In genomic region chr6:44232676-44233559, GRCh38 we compare ENCODE assay signal across 15 cellular contexts. TPM values are rescaled to one million over a fixed set of nuclear protein-coding genes. Genes with fewer than 3 reads are reported as not detected.
DNase-seq lines count a peak whose midpoint lies in the region; ATAC-seq, FAIRE-seq and TF ChIP-seq lines count a peak whose summit lies in the region.
"Had no signal": no experiment of that assay in that cellular context is flagged by ENCODE, and none has a peak within 500 bp of the region (broad histone marks: within the 10 kb centered on the region; RNA-seq: fewer than 3 reads in every experiment).

No MANE protein-coding gene starts in this region.

- no peaks in the 10 kb centered on the region for H3K9me3 ChIP-seq in esophagus squamous epithelium
- H3K9me3 ChIP-seq in gastrocnemius medialis = no peaks in the 10 kb centered on the region

- peaks cover 27% of the 10 kb centered on the region for H3F3A ChIP-seq in GM23338 (replicated peaks; ENCODE audit: low read depth)

- TF ChIP-seq CTCF in GM23338 (conservative IDR thresholded peaks at IDR 0.05; ENCODE audit: low read depth in 2 of 2) (no peak), RWPE1 (conservative IDR thresholded peaks at IDR 0.05; ENCODE audit: low read depth) (no peak), esophagus squamous epithelium (IDR thresholded peaks at IDR 0.05) (no peak), gastrocnemius medialis (IDR thresholded peaks at IDR 0.05 in 4 of 5, conservative IDR thresholded peaks at IDR 0.05 in 1 of 5) (no peak)

- no peak overlapping the region for H2AFZ ChIP-seq in GM23338

- H3K36me3 ChIP-seq in GM23338 (ENCODE audit: insufficient read depth) = peaks cover 4% of the 10 kb centered on the region; the same call in 1 of the 2 replicates
- H3K36me3 ChIP-seq in esophagus squamous epithelium = peaks cover 0 to 48% (median 8%) of the 10 kb centered on the region in 3 donors
- H3K36me3 ChIP-seq in gastrocnemius medialis = peaks cover 0 to 8% of the 10 kb centered on the region in 2 donors

- no peak overlapping the region; the same call in 2 of the 3 replicates for H3K4me3 Mint-ChIP-seq in GM23338

- H3K9me3 Mint-ChIP-seq in GM23338 = no peaks in the 10 kb centered on the region; the same call in 2 of the 3 replicates

- 76 to 89% methylated on average over 4 to 13 of the region's 16 CpGs for WGBS in esophagus squamous epithelium, 2 donors

- ATAC-seq in GM23338 (no peak), gastrocnemius medialis (no peak), GM21619 (IDR thresholded peaks at IDR 0.05; ENCODE audit: unreplicated experiment) (no peak), GM19467 (IDR thresholded peaks at IDR 0.05; ENCODE audit: unreplicated experiment) (no peak)
- ATAC-seq: esophagus mucosa had no signal

- H3K27me3 ChIP-seq in GM23338 (ENCODE audit: insufficient read depth) (no peaks in the 10 kb centered on the region), esophagus squamous epithelium (no peaks in the 10 kb centered on the region), gastrocnemius medialis (no peaks in the 10 kb centered on the region)

- in situ Hi-C loops in gastrocnemius medialis (cut with MboI; ENCODE audit: low sequenced_read_pairs in 4 of 4) = loop anchor here in 2 of 4 donors (10.0 to 25.0 kb wide), 2 partner anchors 58 to 121 kb away; no protein-coding TSS in a partner anchor

- H3K4me2 ChIP-seq in GM23338 = no peak overlapping the region

- no peak for FAIRE-seq in GM12891 (lab: Jason Lieb, UNC)
- FAIRE-seq: D721Med had no signal

- peaks cover 80% of the 10 kb centered on the region for H3K36me3 Mint-ChIP-seq in GM23338 (ENCODE audit: low read depth)

- no peaks in the 10 kb centered on the region for H3K9me2 ChIP-seq in GM23338 (ENCODE audit: insufficient read depth)

- H3K4me1 Mint-ChIP-seq in GM23338 = peaks cover 49% of the 10 kb centered on the region

- H3K27ac ChIP-seq in GM23338 (ENCODE audit: low read depth) = no peak overlapping the region
- H3K27ac ChIP-seq in RWPE1 = peak overlapping the region; percentile 90
- peak overlapping the region; percentile 30 to 93 (median 74) for H3K27ac ChIP-seq in esophagus squamous epithelium
- H3K27ac ChIP-seq in gastrocnemius medialis = peak overlapping the region; percentile 95 to 99 (median 98)

- POLR2A ChIA-PET in RWPE1 (lab: Yijun Ruan, JAX; ENCODE audit: low non-redundant PET) = no interaction called here

- peaks cover 24% of the 10 kb centered on the region for H3K27me3 Mint-ChIP-seq in GM23338 (ENCODE audit: insufficient read depth, low read depth, poor library complexity)

- 0 out of 2 replicates have a peak, but pooled peaks cover 3% of the 10 kb centered on the region for H3K79me2 ChIP-seq in GM23338 (replicated peaks; ENCODE audit: insufficient read depth)

- H3K4me1 ChIP-seq in GM23338 (ENCODE audit: insufficient read depth) = peaks cover 12% of the 10 kb centered on the region; the same call in 1 of the 2 replicates
- peaks cover 6 to 49% (median 37%) of the 10 kb centered on the region in 3 donors for H3K4me1 ChIP-seq in esophagus squamous epithelium
- H3K4me1 ChIP-seq in gastrocnemius medialis = peaks cover 62 to 65% of the 10 kb centered on the region in 2 donors

- H3K4me3 ChIP-seq in GM23338 (no peak overlapping the region), esophagus squamous epithelium (no peak overlapping the region), gastrocnemius medialis (no peak overlapping the region)

- H3K27ac Mint-ChIP-seq in GM23338 = peak overlapping the region; percentile 57

- CTCF ChIA-PET in RWPE1 (lab: Yijun Ruan, JAX) = interaction anchor here (0.8 to 1.9 kb wide), 2 partner anchors 9 to 11 kb away, joined by 4 to 11 read pairs; partner anchors contain the start of gene SLC29A1

- intact Hi-C loops in esophagus squamous epithelium (cut with DNase I) = no loop called here
- intact Hi-C loops in gastrocnemius medialis (cut with DNase I; ENCODE audit: low total_unique reads) = no loop called here

- H4K20me1 ChIP-seq in GM23338 (replicated peaks; ENCODE audit: insufficient read depth) = peaks cover 11% of the 10 kb centered on the region

- DNase-seq in GM23338 (ENCODE audit: low spot score) (no peak), RWPE1 (ENCODE audit: low spot score) (no peak), esophagus squamous epithelium (lab: John Stamatoyannopoulos, UW) (no peak), gastrocnemius medialis (peak in 1 of 2 donors; percentile 16), GM12891 (ENCODE audit: insufficient read length, low spot score) (no peak), D341Med (ENCODE audit: low spot score) (no peak)
- DNase-seq: activated CD8-positive, alpha-beta memory T cell treated with anti-CD3 and anti-CD28 coated beads for 24 hours; NCI-H1048; NCI-H524 treated with DMSO at 0.1 percent for 48 hours had no signal

- TF ChIP-seq POLR2A in esophagus squamous epithelium (IDR thresholded peaks at IDR 0.05) (no peak), gastrocnemius medialis (IDR thresholded peaks at IDR 0.05) (no peak), GM12891 (IDR thresholded peaks at IDR 0.05; ENCODE audit: low read depth, low read length) (no peak)

TF ChIP-seq in GM23338, 12 proteins besides CTCF, POLR2A, EP300 and RAD21 (continues in another document):
- no peak for TF ChIP-seq NANOG (IDR thresholded peaks at IDR 0.05; ENCODE audit: borderline replicate concordance)

TF ChIP-seq in GM12891, 5 proteins besides CTCF, POLR2A, EP300 and RAD21:
- TF ChIP-seq SPI1 (IDR thresholded peaks at IDR 0.05; ENCODE audit: low read depth, low read length) = no peak
- no peak for TF ChIP-seq POU2F2 (IDR thresholded peaks at IDR 0.05; ENCODE audit: low read depth, low read length)
- TF ChIP-seq TAF1 (IDR thresholded peaks at IDR 0.05; ENCODE audit: low read depth, low read length) = no peak
- no peak for TF ChIP-seq POLR2AphosphoS5 (IDR thresholded peaks at IDR 0.05; ENCODE audit: low read depth, low read length)
- no peak for TF ChIP-seq PAX5 (IDR thresholded peaks at IDR 0.05; ENCODE audit: insufficient read depth, low read length, severe bottlenecking)

RNA-seq across cellular contexts. Expression of gene SLC29A1, which starts 9.5 kb away (rescaled TPM):
- total RNA-seq in GM23338 (2014; rRNA removed; shearing (Covaris generic)) = 149 and 169 TPM in 2 replicates
- polyA plus RNA-seq in GM23338 (2016; fragmentation: Nextera tagmentation; extraction: Ambion mirVana) = 67.6 and 73.1 TPM in 2 replicates
- total RNA-seq in esophagus squamous epithelium (10 to 100 TPM; 12.7 to 24.8 (median 22.3) TPM), gastrocnemius medialis (10 to 100 TPM; 18.3 to 95.5 (median 40.8) TPM)
- 37.6 TPM for polyA plus RNA-seq in GM12891 (2012; ENCODE audit: low read depth, missing spikeins)

RNA-seq across cellular contexts. Expression of gene HSP90AB1, which starts 14.0 kb away (rescaled TPM):
- total RNA-seq in GM23338 (2014; rRNA removed; shearing (Covaris generic)) = 2,361 and 2,444 TPM in 2 replicates
- polyA plus RNA-seq in GM23338 (2016; fragmentation: Nextera tagmentation; extraction: Ambion mirVana) = 1,345 and 1,425 TPM in 2 replicates
- total RNA-seq in esophagus squamous epithelium (100 to 1,000 TPM; 433 to 696 (median 601) TPM), gastrocnemius medialis (1,000 to 10,000 TPM in 2 of 4 donors, 100 to 1,000 TPM in 2; 878 to 1,576 (median 1,106) TPM)
- polyA plus RNA-seq in GM12891 (2012; ENCODE audit: low read depth, missing spikeins) = 869 TPM

RNA-seq across cellular contexts. Expression of gene MYMX, which starts 16.2 kb away (rescaled TPM):
- 2.8 TPM in 2 replicates for total RNA-seq in GM23338 (2014; rRNA removed; shearing (Covaris generic))
- 5.2 and 7.1 TPM in 2 replicates for polyA plus RNA-seq in GM23338 (2016; fragmentation: Nextera tagmentation; extraction: Ambion mirVana)
- total RNA-seq in esophagus squamous epithelium (not detected), gastrocnemius medialis (not detected)
- 0.12 TPM for polyA plus RNA-seq in GM12891 (2012; ENCODE audit: low read depth, missing spikeins)
- total RNA-seq: SK-MEL-5 had no signal
- polyA plus RNA-seq: neural cell had no signal

RNA-seq across cellular contexts. Expression of gene SLC35B2, which starts 24.4 kb away (rescaled TPM):
- total RNA-seq in GM23338 (2014; rRNA removed; shearing (Covaris generic)) = 30.5 and 30.9 TPM in 2 replicates
- polyA plus RNA-seq in GM23338 (2016; fragmentation: Nextera tagmentation; extraction: Ambion mirVana) = 14.0 and 14.7 TPM in 2 replicates
- total RNA-seq in esophagus squamous epithelium (10 to 100 TPM in 3 of 4 donors, 1 to 10 TPM in 1; 9.7 to 34.4 (median 21.2) TPM), gastrocnemius medialis (10 to 100 TPM; 14.9 to 35.9 (median 21.4) TPM)
- polyA plus RNA-seq in GM12891 (2012; ENCODE audit: low read depth, missing spikeins) = 30.1 TPM

RNA-seq across cellular contexts. Expression of gene NFKBIE, which starts 32.4 kb away (rescaled TPM):
- 19.8 and 25.9 TPM in 2 replicates for total RNA-seq in GM23338 (2014; rRNA removed; shearing (Covaris generic))
- 12.8 and 14.6 TPM in 2 replicates for polyA plus RNA-seq in GM23338 (2016; fragmentation: Nextera tagmentation; extraction: Ambion mirVana)
- 10 to 100 TPM in 3 of 4 donors, 1 to 10 TPM in 1; 8.6 to 11.2 (median 10.2) TPM for total RNA-seq in esophagus squamous epithelium
- total RNA-seq in gastrocnemius medialis = 10 to 100 TPM in 2 of 4 donors, 1 to 10 TPM in 2; 4.1 to 11.1 (median 10.0) TPM
- polyA plus RNA-seq in GM12891 (2012; ENCODE audit: low read depth, missing spikeins) = 47.8 TPM
